18 cellular contexts compared by ENCODE assay signal in the genomic region with DNA sequence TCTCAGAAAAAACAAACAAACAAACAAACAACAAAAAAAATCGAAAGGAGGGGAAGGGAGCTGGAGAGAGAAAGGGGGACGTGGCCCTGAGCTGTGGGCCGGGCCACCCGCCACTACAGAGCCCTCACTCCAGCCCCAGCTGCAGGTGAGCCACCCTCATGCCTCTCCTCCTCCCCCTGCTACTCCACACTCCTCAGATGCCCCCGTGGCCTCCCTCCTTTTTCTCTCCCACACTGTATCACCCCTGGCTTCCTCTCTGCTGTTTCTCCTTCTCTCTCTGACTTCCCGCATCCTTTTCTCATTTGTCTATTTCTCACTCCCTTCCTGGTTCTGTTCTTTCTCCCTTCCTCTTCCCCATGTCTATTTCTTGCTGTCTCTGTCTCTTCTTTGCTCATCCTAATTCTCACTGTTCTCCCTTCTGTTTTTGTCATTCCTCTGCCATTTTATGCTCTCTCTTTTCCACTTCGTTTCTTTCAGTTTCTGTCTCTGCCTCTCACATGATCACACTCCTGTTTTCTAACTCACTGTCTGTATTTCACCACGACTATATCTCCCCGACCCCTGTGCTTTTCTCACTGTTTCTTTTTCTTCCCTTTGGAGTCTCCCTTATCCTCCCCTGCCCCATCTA. TPM values are rescaled to one million over a fixed set of nuclear protein-coding genes. Genes with fewer than 3 reads are reported as not detected.
"Had no signal": no experiment of that assay in that cellular context is flagged by ENCODE, and none has a peak within 500 bp of the region (broad histone marks: within the 10 kb centered on the region; RNA-seq: fewer than 3 reads in every experiment).

No MANE protein-coding gene starts in this region.

- H3K27me3 ChIP-seq: uterus had no signal

- ATAC-seq: esophagus mucosa; right cardiac atrium; stimulated activated effector memory CD8-positive, alpha-beta T cell treated with anti-CD3 and anti-CD28 coated beads, Interleukin-12 subunit alpha, Interleukin-12 subunit beta, amount 100 ng/mL, for 72 hours had no signal

- H3K4me3 ChIP-seq: smooth muscle cell, tibial artery, uterus had no signal

- H3K27ac ChIP-seq: tibial artery, uterus had no signal

- H3K4me2 ChIP-seq: smooth muscle cell had no signal

- H3K27ac Mint-ChIP-seq: activated CD4-positive, alpha-beta memory T cell treated with anti-CD3 and anti-CD28 coated beads, Interleukin-2, amount 10 ng/mL, durations not matched to agents 7 days and 5 days; activated T-helper 1 cell treated with anti-CD3 and anti-CD28 coated beads, Interleukin-12 subunit alpha, Interleukin-12 subunit beta, Interleukin-2, Interleukin-4 antibody, amounts not matched to agents 30 ng/mL and 10 ng/mL and 1 ng/mL, durations not matched to agents 14 hours and 24 hours and 36 hours; stimulated activated effector memory CD8-positive, alpha-beta T cell treated with anti-CD3 and anti-CD28 coated beads, Interleukin-12 subunit alpha, Interleukin-12 subunit beta, amount 100 ng/mL, for 72 hours had no signal

- H3K36me3 Mint-ChIP-seq: stimulated activated effector memory CD8-positive, alpha-beta T cell treated with anti-CD3 and anti-CD28 coated beads, Interleukin-12 subunit alpha, Interleukin-12 subunit beta, amount 100 ng/mL, for 72 hours had no signal

- H3K9me3 ChIP-seq: tibial artery, uterus had no signal

- H3K36me3 ChIP-seq: tibial artery, uterus had no signal

- H3K4me1 ChIP-seq: tibial artery, uterus had no signal

- DNase-seq: activated CD4-positive, alpha-beta memory T cell treated with anti-CD3 and anti-CD28 coated beads, Interleukin-2, amount 10 ng/mL, durations not matched to agents 7 days and 5 days; activated naive CD4-positive, alpha-beta T cell; aorta; hippocampal formation; posterior cingulate gyrus; right cardiac atrium; tibial artery; uterus had no signal

- H3K4me3 Mint-ChIP-seq: activated CD4-positive, alpha-beta memory T cell treated with anti-CD3 and anti-CD28 coated beads, Interleukin-2, amount 10 ng/mL, durations not matched to agents 7 days and 5 days; activated T-helper 1 cell treated with anti-CD3 and anti-CD28 coated beads, Interleukin-12 subunit alpha, Interleukin-12 subunit beta, Interleukin-2, Interleukin-4 antibody, amounts not matched to agents 30 ng/mL and 10 ng/mL and 1 ng/mL, durations not matched to agents 14 hours and 24 hours and 36 hours; stimulated activated effector memory CD8-positive, alpha-beta T cell treated with anti-CD3 and anti-CD28 coated beads, Interleukin-12 subunit alpha, Interleukin-12 subunit beta, amount 100 ng/mL, for 72 hours had no signal

- H3K9me3 Mint-ChIP-seq: activated CD4-positive, alpha-beta memory T cell treated with anti-CD3 and anti-CD28 coated beads, Interleukin-2, amount 10 ng/mL, durations not matched to agents 7 days and 5 days; activated T-helper 1 cell treated with anti-CD3 and anti-CD28 coated beads, Interleukin-12 subunit alpha, Interleukin-12 subunit beta, Interleukin-2, Interleukin-4 antibody, amounts not matched to agents 30 ng/mL and 10 ng/mL and 1 ng/mL, durations not matched to agents 14 hours and 24 hours and 36 hours; stimulated activated effector memory CD8-positive, alpha-beta T cell treated with anti-CD3 and anti-CD28 coated beads, Interleukin-12 subunit alpha, Interleukin-12 subunit beta, amount 100 ng/mL, for 72 hours had no signal

- H3K4me1 Mint-ChIP-seq: activated CD4-positive, alpha-beta memory T cell treated with anti-CD3 and anti-CD28 coated beads, Interleukin-2, amount 10 ng/mL, durations not matched to agents 7 days and 5 days; stimulated activated effector memory CD8-positive, alpha-beta T cell treated with anti-CD3 and anti-CD28 coated beads, Interleukin-12 subunit alpha, Interleukin-12 subunit beta, amount 100 ng/mL, for 72 hours had no signal

RNA-seq across cellular contexts. Expression of gene KLK2, which starts 2.7 kb away (rescaled TPM):
- total RNA-seq: activated T-helper 1 cell treated with anti-CD3 and anti-CD28 coated beads, Interleukin-12 subunit alpha, Interleukin-12 subunit beta, Interleukin-2, Interleukin-4 antibody, amounts not matched to agents 30 ng/mL and 10 ng/mL and 1 ng/mL, durations not matched to agents 14 hours and 24 hours and 36 hours; aorta; chondrocyte; esophagus mucosa; glomerular endothelial cell; kidney epithelial cell; myocyte; right cardiac atrium; smooth muscle cell had no signal
- polyA plus RNA-seq: aorta, right cardiac atrium, smooth muscle cell had no signal

RNA-seq across cellular contexts. Expression of gene KLK3, which starts 21.2 kb away (rescaled TPM):
- total RNA-seq: activated CD4-positive, alpha-beta memory T cell treated with anti-CD3 and anti-CD28 coated beads, Interleukin-2, amount 10 ng/mL, durations not matched to agents 7 days and 5 days; activated T-helper 1 cell treated with anti-CD3 and anti-CD28 coated beads, Interleukin-12 subunit alpha, Interleukin-12 subunit beta, Interleukin-2, Interleukin-4 antibody, amounts not matched to agents 30 ng/mL and 10 ng/mL and 1 ng/mL, durations not matched to agents 14 hours and 24 hours and 36 hours; aorta; bronchial epithelial cell; chondrocyte; esophagus mucosa; glomerular endothelial cell; kidney epithelial cell; myocyte; right cardiac atrium; smooth muscle cell had no signal
- polyA plus RNA-seq: right cardiac atrium, smooth muscle cell had no signal

RNA-seq across cellular contexts. Expression of gene KLK4, which starts 35.3 kb away (rescaled TPM):
- total RNA-seq: activated CD4-positive, alpha-beta memory T cell treated with anti-CD3 and anti-CD28 coated beads, Interleukin-2, amount 10 ng/mL, durations not matched to agents 7 days and 5 days; activated T-helper 1 cell treated with anti-CD3 and anti-CD28 coated beads, Interleukin-12 subunit alpha, Interleukin-12 subunit beta, Interleukin-2, Interleukin-4 antibody, amounts not matched to agents 30 ng/mL and 10 ng/mL and 1 ng/mL, durations not matched to agents 14 hours and 24 hours and 36 hours; aorta; bronchial epithelial cell; chondrocyte; esophagus mucosa; glomerular endothelial cell; kidney epithelial cell; myocyte; right cardiac atrium; smooth muscle cell had no signal
- polyA plus RNA-seq: aorta, right cardiac atrium had no signal

RNA-seq across cellular contexts. Expression of gene KLK15, which starts 42.5 kb away (rescaled TPM):
- total RNA-seq: activated CD4-positive, alpha-beta memory T cell treated with anti-CD3 and anti-CD28 coated beads, Interleukin-2, amount 10 ng/mL, durations not matched to agents 7 days and 5 days; activated T-helper 1 cell treated with anti-CD3 and anti-CD28 coated beads, Interleukin-12 subunit alpha, Interleukin-12 subunit beta, Interleukin-2, Interleukin-4 antibody, amounts not matched to agents 30 ng/mL and 10 ng/mL and 1 ng/mL, durations not matched to agents 14 hours and 24 hours and 36 hours; aorta; bronchial epithelial cell; chondrocyte; esophagus mucosa; glomerular endothelial cell; kidney epithelial cell; lower leg skin; myocyte; right cardiac atrium; smooth muscle cell; uterus had no signal
- polyA plus RNA-seq: aorta, right cardiac atrium, smooth muscle cell had no signal

RNA-seq across cellular contexts. Expression of gene KLK1, which starts 52.3 kb away (rescaled TPM):
- total RNA-seq: bronchial epithelial cell, chondrocyte, glomerular endothelial cell, kidney epithelial cell, myocyte had no signal
- polyA plus RNA-seq: smooth muscle cell had no signal
